In genomic region chr7:155644178-155644970, GRCh38 we compare ENCODE assay signal across 1 cellular context.
TF ChIP-seq lines count a peak whose summit lies in the region.

TSS of gene RBM33 (plus strand) at chr7:155644661. CDS start at chr7:155644877, 216 bp downstream.

TF ChIP-seq in HEK293, 187 proteins besides CTCF, POLR2A, EP300 and RAD21 (continued from another document):
- TF ChIP-seq ZNF645 (tag by site-specific recombination; IDR thresholded peaks at IDR 0.05) (no peak), ZNF549 (tag by site-specific recombination; IDR thresholded peaks at IDR 0.05) (0 out of 2 replicates have a peak, but pooled peaks have one; percentile 28), EGR2 (tag by site-specific recombination; IDR thresholded peaks at IDR 0.05; ENCODE audit: low read depth) (peak; percentile 69), GLIS1 (tag by site-specific recombination; IDR thresholded peaks at IDR 0.05) (peak; percentile 51; the same call in 1 of the 2 replicates), BCL11B (tag by site-specific recombination; IDR thresholded peaks at IDR 0.05; ENCODE audit: low read depth) (no peak), ZIC2 (tag by site-specific recombination; IDR thresholded peaks at IDR 0.05) (peak; percentile 17; the same call in 1 of the 2 replicates), ZBTB48 (tag by site-specific recombination; IDR thresholded peaks at IDR 0.05) (0 out of 2 replicates have a peak, but pooled peaks have one; percentile 47), OSR2 (tag by site-specific recombination; IDR thresholded peaks at IDR 0.05) (peak; percentile 47), ZNF10 (tag by site-specific recombination; IDR thresholded peaks at IDR 0.05) (no peak), ZNF2 (tag by site-specific recombination; IDR thresholded peaks at IDR 0.05) (peak; percentile 27; the same call in 1 of the 2 replicates), ZSCAN5A (tag by site-specific recombination; IDR thresholded peaks at IDR 0.05) (0 out of 2 replicates have a peak, but pooled peaks have one; percentile 54), WT1 (tag by site-specific recombination; IDR thresholded peaks at IDR 0.05) (no peak), ZNF843 (tag by site-specific recombination; IDR thresholded peaks at IDR 0.05) (no peak), HOXC10 (CRISPR knock-in tag; IDR thresholded peaks at IDR 0.05) (peak; percentile 86), PRDM1 (tag by site-specific recombination; IDR thresholded peaks at IDR 0.05) (no peak), ZNF624 (tag by site-specific recombination; IDR thresholded peaks at IDR 0.05) (no peak), ZSCAN30 (tag by site-specific recombination; IDR thresholded peaks at IDR 0.05) (0 out of 2 replicates have a peak, but pooled peaks have one; percentile 33), ZXDB (tag by site-specific recombination; IDR thresholded peaks at IDR 0.05) (peak; percentile 58; the same call in 1 of the 2 replicates), SP3 (tag by site-specific recombination; IDR thresholded peaks at IDR 0.05) (peak; percentile 67), ZBTB26 (tag by site-specific recombination; optimal IDR thresholded peaks at IDR 0.05) (peak; percentile 94), KLF10 (tag by site-specific recombination; IDR thresholded peaks at IDR 0.05) (peak; percentile 51; the same call in 1 of the 2 replicates), TSHZ1 (tag by site-specific recombination; IDR thresholded peaks at IDR 0.05; ENCODE audit: borderline replicate concordance) (no peak), ZBTB6 (tag by site-specific recombination; IDR thresholded peaks at IDR 0.05) (peak; percentile 28; the same call in 1 of the 2 replicates), KLF17 (tag by site-specific recombination; IDR thresholded peaks at IDR 0.05) (0 out of 2 replicates have a peak, but pooled peaks have one; percentile 19), ZNF501 (tag by site-specific recombination; IDR thresholded peaks at IDR 0.05) (peak; percentile 49; the same call in 1 of the 2 replicates), SP2 (tag by site-specific recombination; IDR thresholded peaks at IDR 0.05) (peak; percentile 54), ZNF335 (tag by site-specific recombination; conservative IDR thresholded peaks at IDR 0.05) (peak; percentile 75), PATZ1 (tag by site-specific recombination; IDR thresholded peaks at IDR 0.05) (peak; percentile 54; the same call in 1 of the 2 replicates), KLF1 (tag by site-specific recombination; IDR thresholded peaks at IDR 0.05) (peak; percentile 47), SCRT2 (tag by site-specific recombination; IDR thresholded peaks at IDR 0.05) (peak; percentile 29), ZNF639 (tag by site-specific recombination; IDR thresholded peaks at IDR 0.05) (no peak), YY1 (tag by site-specific recombination; IDR thresholded peaks at IDR 0.05) (peak; percentile 96), MEIS1 (CRISPR knock-in tag; IDR thresholded peaks at IDR 0.05; ENCODE audit: borderline replicate concordance) (no peak), ZBTB17 (tag by site-specific recombination; IDR thresholded peaks at IDR 0.05) (0 out of 2 replicates have a peak, but pooled peaks have one; percentile 8)
